8 cellular contexts compared by ENCODE assay signal in genomic region chr7:135979674-135980660, GRCh38. TPM values are rescaled to one million over a fixed set of nuclear protein-coding genes. Genes with fewer than 3 reads are reported as not detected.
DNase-seq lines count a peak whose midpoint lies in the region; ATAC-seq lines count a peak whose summit lies in the region.

No MANE protein-coding gene starts in this region.

- peaks cover 61% of the 10 kb centered on the region for H3K4me1 Mint-ChIP-seq in central memory CD8-positive, alpha-beta T cell

- H3K4me3 Mint-ChIP-seq in central memory CD8-positive, alpha-beta T cell: peak overlapping the region; percentile 80

- no peaks in the 10 kb centered on the region for H3K9me3 Mint-ChIP-seq in central memory CD8-positive, alpha-beta T cell

- no peaks in the 10 kb centered on the region for H3K27me3 Mint-ChIP-seq in central memory CD8-positive, alpha-beta T cell

- H3K27ac Mint-ChIP-seq in central memory CD8-positive, alpha-beta T cell (ENCODE audit: low read depth): peak overlapping the region; percentile 89

- peaks cover 21% of the 10 kb centered on the region for H3K36me3 Mint-ChIP-seq in central memory CD8-positive, alpha-beta T cell (ENCODE audit: insufficient read depth)

- DNase-seq in central memory CD8-positive, alpha-beta T cell (ENCODE audit: low spot score in 2 of 2): no peak
- DNase-seq in renal cortical epithelial cell (ENCODE audit: low read depth): peak; percentile 53
- no peak for DNase-seq in cerebellar cortex (ENCODE audit: low spot score)
- DNase-seq in stimulated activated CD4-positive, alpha-beta T cell treated with anti-CD3 and anti-CD28 coated beads, Interleukin-4, amount 100 ng/mL, for 24 hours: no peak
- DNase-seq in retina: no peak
- DNase-seq in activated CD4-positive, alpha-beta T cell treated with anti-CD3 and anti-CD28 coated beads for 1 hour: no peak

- ATAC-seq in GM18858 (IDR thresholded peaks at IDR 0.05; ENCODE audit: unreplicated experiment) (peak; percentile 26), HG03575 (IDR thresholded peaks at IDR 0.05; ENCODE audit: extremely low read depth, insufficient number of reproducible peaks, low FRiP score, unreplicated experiment) (peak; percentile 20)
- ATAC-seq in central memory CD8-positive, alpha-beta T cell (replicated peaks; ENCODE audit: extremely low read depth, poor library complexity, severe bottlenecking): no peak

RNA-seq across cellular contexts. Expression of gene MTPN, which starts 2.8 kb away (rescaled TPM):
- 127 and 152 TPM in 2 replicates for total RNA-seq in renal cortical epithelial cell
